ENCODE assay signal across 8 cellular contexts in the genomic region with DNA sequence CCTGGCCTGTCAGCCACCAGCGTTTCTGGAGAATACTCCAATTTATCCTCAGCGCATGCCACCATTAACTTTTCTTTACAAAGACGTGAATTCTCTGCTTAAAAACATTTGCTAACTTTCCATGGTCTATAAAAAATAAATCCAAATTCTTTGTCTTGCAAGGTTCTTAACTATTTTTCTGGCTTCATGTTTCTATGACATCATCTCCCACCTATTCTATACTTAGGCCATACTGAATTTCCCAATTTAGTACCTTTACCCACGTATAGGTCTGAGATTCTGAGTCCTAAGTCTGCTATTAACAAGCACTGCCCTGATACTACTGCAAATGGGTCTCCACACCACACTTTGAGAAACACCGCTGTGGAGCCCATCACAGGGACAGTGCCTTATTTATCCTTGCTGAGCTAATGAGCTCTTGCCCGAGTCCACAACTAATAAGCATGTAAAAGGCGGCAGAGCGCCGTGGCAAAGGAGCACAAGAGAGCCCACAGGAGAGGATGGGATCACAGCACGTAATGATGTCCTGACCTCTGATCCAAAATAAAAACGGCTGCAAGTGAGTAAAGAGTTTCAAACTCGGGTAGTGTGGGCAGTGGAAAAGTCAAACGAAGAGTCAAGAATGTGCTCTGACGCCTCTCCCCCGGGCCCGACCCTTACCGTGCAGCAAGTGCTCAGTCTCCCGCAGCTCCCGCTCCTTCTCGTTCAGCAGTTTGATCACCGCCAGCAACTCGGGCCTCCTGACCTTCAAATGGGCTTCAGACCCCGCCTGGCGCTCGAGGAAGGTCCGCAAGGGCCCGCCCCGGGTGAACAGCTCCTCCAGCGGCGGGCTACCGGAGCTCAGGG. TPM values are rescaled to one million over a fixed set of nuclear protein-coding genes. Genes with fewer than 3 reads are reported as not detected.
DNase-seq lines count a peak whose midpoint lies in the region; ATAC-seq and TF ChIP-seq lines count a peak whose summit lies in the region.

No MANE protein-coding gene starts in this region.

- WGBS in lower leg skin, 2 donors, result 4 to 5% methylated on average over 22 to 24 of the region's 31 CpGs

- H3K36me3 Mint-ChIP-seq in central memory CD8-positive, alpha-beta T cell (ENCODE audit: insufficient read depth), result peaks cover 15% of the 10 kb centered on the region

- peak; percentile 26 for ATAC-seq in HG02840 (IDR thresholded peaks at IDR 0.05; ENCODE audit: low FRiP score, unreplicated experiment)
- ATAC-seq in central memory CD8-positive, alpha-beta T cell (replicated peaks; ENCODE audit: extremely low read depth, poor library complexity, severe bottlenecking), result peak; percentile 10

- no peak for TF ChIP-seq POLR2A in lower leg skin (IDR thresholded peaks at IDR 0.05)

- H3K27me3 ChIP-seq in tibial artery, result no peaks in the 10 kb centered on the region

- peaks cover 0 to 43% (median 23%) of the 10 kb centered on the region in 4 donors for H3K4me1 ChIP-seq in tibial artery

- intact Hi-C loops in lower leg skin (cut with DNase I; ENCODE audit: low total_unique reads) (no loop called here), tibial artery (cut with DNase I; ENCODE audit: low total_unique reads) (loop anchor here (1.0 kb wide), 1 partner anchor 19 kb away; the partner anchor contains the start of gene FBXO5)

- no peaks in the 10 kb centered on the region for H3K9me3 Mint-ChIP-seq in central memory CD8-positive, alpha-beta T cell

- no peaks in the 10 kb centered on the region for H3K27me3 Mint-ChIP-seq in central memory CD8-positive, alpha-beta T cell

- peak overlapping the region; percentile 84 to 87 for H3K27ac ChIP-seq in tibial artery

- H3K4me3 ChIP-seq in lower leg skin (ENCODE audit: low read depth, poor library complexity, severe bottlenecking), result peak overlapping the region; percentile 63
- H3K4me3 ChIP-seq in tibial artery, result peak overlapping the region; percentile 67 to 91

- DNase-seq in stimulated activated CD4-positive, alpha-beta T cell treated with anti-CD3 and anti-CD28 coated beads, Interleukin-4, amount 100 ng/mL, for 1 hour, result peak; percentile 13
- DNase-seq in stimulated activated CD4-positive, alpha-beta T cell treated with anti-CD3 and anti-CD28 coated beads, Interleukin-12 subunit alpha, Interleukin-12 subunit beta, amount 100 ng/mL, for 4 hours, result no peak
- DNase-seq in OCI-M1 (lab: John Stamatoyannopoulos, UW) (peak; percentile 63), lower leg skin (ENCODE audit: low spot score in 2 of 2) (no peak), tibial artery (no peak), NCI-H1048 (lab: John Stamatoyannopoulos, UW) (no peak)
- no peak for DNase-seq in central memory CD8-positive, alpha-beta T cell (ENCODE audit: low spot score in 2 of 2)

- peaks cover 49% of the 10 kb centered on the region for H3K4me1 Mint-ChIP-seq in central memory CD8-positive, alpha-beta T cell

- H3K36me3 ChIP-seq in tibial artery, result peaks cover 5 to 11% (median 9%) of the 10 kb centered on the region in 3 donors

- no peaks in the 10 kb centered on the region for H3K9me3 ChIP-seq in tibial artery

- peak overlapping the region; percentile 98 for H3K4me3 Mint-ChIP-seq in central memory CD8-positive, alpha-beta T cell

- TF ChIP-seq CTCF in lower leg skin (IDR thresholded peaks at IDR 0.05), result no peak
- no peak for TF ChIP-seq CTCF in tibial artery (IDR thresholded peaks at IDR 0.05)

- H3K27ac Mint-ChIP-seq in central memory CD8-positive, alpha-beta T cell (ENCODE audit: low read depth), result peak overlapping the region; percentile 96

RNA-seq across cellular contexts. Expression of gene MTRF1L, which starts 0.5 kb away (rescaled TPM):
- total RNA-seq in lower leg skin, result 10 to 100 TPM; 15.9 to 19.7 (median 17.6) TPM

RNA-seq across cellular contexts. Expression of gene FBXO5, which starts 19.1 kb away (rescaled TPM):
- 1 to 10 TPM; 2.0 to 6.5 (median 3.7) TPM for total RNA-seq in lower leg skin

Comparison
In these comparisons a context has a peak if more than half of its experiments do, and no peak if none do; other contexts are left out.
1. DNase-seq: peak in stimulated activated CD4-positive, alpha-beta T cell treated with anti-CD3 and anti-CD28 coated beads, Interleukin-4, amount 100 ng/mL, for 1 hour (single experiment) and OCI-M1 (single experiment); none in stimulated activated CD4-positive, alpha-beta T cell treated with anti-CD3 and anti-CD28 coated beads, Interleukin-12 subunit alpha, Interleukin-12 subunit beta, amount 100 ng/mL, for 4 hours (single experiment), central memory CD8-positive, alpha-beta T cell (0 of 2), lower leg skin (0 of 2), tibial artery (0 of 2) and NCI-H1048 (single experiment).